8 cellular contexts compared by ENCODE assay signal in genomic region chr18:50065039-50065438, GRCh38.
"Had no signal": no experiment of that assay in that cellular context is flagged by ENCODE, and none has a peak within 500 bp of the region (broad histone marks: within the 10 kb centered on the region; RNA-seq: fewer than 3 reads in every experiment).

No MANE protein-coding gene starts in this region.

- ATAC-seq: K562 had no signal

- H3K27ac ChIP-seq: HL-60, KMS-11 had no signal

- H3K9ac ChIP-seq: KMS-11 had no signal

- H3K4me3 ChIP-seq: K562 had no signal

- FAIRE-seq: HTR-8/SVneo, K562 had no signal

- DNase-seq: IMR-90, KBM-7, KG1 had no signal

- H3K4me3 Mint-ChIP-seq: IgD-negative memory B cell had no signal

- H3K4me2 ChIP-seq: KMS-11 had no signal
